ENCODE assay signal across 8 cellular contexts in genomic region chr13:74133657-74134201, GRCh38. TPM values are rescaled to one million over a fixed set of nuclear protein-coding genes. Genes with fewer than 3 reads are reported as not detected.
DNase-seq lines count a peak whose midpoint lies in the region; ATAC-seq and TF ChIP-seq lines count a peak whose summit lies in the region.

No MANE protein-coding gene starts in this region.

- H3K27me3 Mint-ChIP-seq in IgD-negative memory B cell = no peaks in the 10 kb centered on the region
- no peaks in the 10 kb centered on the region for H3K27me3 Mint-ChIP-seq in stimulated activated naive CD8-positive, alpha-beta T cell treated with anti-CD3 and anti-CD28 coated beads, Interleukin-15, amount 100 ng/mL, for 72 hours

- peak overlapping the region; percentile 94 to 100 (median 99) for H3K27ac Mint-ChIP-seq in IgD-negative memory B cell
- peak overlapping the region; percentile 98 for H3K27ac Mint-ChIP-seq in stimulated activated naive CD8-positive, alpha-beta T cell treated with anti-CD3 and anti-CD28 coated beads, Interleukin-15, amount 100 ng/mL, for 72 hours

- H3K27me3 ChIP-seq in foreskin keratinocyte (no peaks in the 10 kb centered on the region), neuron (ENCODE audit: insufficient read depth, low read length) (no peaks in the 10 kb centered on the region)

- H3K4me1 Mint-ChIP-seq in IgD-negative memory B cell = peaks cover 23 to 26% (median 25%) of the 10 kb centered on the region in 3 donors
- H3K4me1 Mint-ChIP-seq in stimulated activated naive CD8-positive, alpha-beta T cell treated with anti-CD3 and anti-CD28 coated beads, Interleukin-15, amount 100 ng/mL, for 72 hours = peaks cover 37% of the 10 kb centered on the region

- H3K9me3 Mint-ChIP-seq in IgD-negative memory B cell = no peaks in the 10 kb centered on the region
- no peaks in the 10 kb centered on the region for H3K9me3 Mint-ChIP-seq in stimulated activated naive CD8-positive, alpha-beta T cell treated with anti-CD3 and anti-CD28 coated beads, Interleukin-15, amount 100 ng/mL, for 72 hours

- H3K4me3 Mint-ChIP-seq in IgD-negative memory B cell = peak overlapping the region; percentile 89 to 99 (median 98)
- H3K4me3 Mint-ChIP-seq in stimulated activated naive CD8-positive, alpha-beta T cell treated with anti-CD3 and anti-CD28 coated beads, Interleukin-15, amount 100 ng/mL, for 72 hours = peak overlapping the region; percentile 87 to 99

- no peaks in the 10 kb centered on the region for H3K36me3 ChIP-seq in neuron (ENCODE audit: insufficient read depth, low read length)

- no peaks in the 10 kb centered on the region for H3K9me3 ChIP-seq in neuron (ENCODE audit: low read length)

- peak overlapping the region; percentile 55 for H3K4me3 ChIP-seq in neuron (ENCODE audit: low read length)

- H2AFZ ChIP-seq in neuron (ENCODE audit: low read depth, low read length) = no peak overlapping the region

- DNase-seq in DMS53 treated with DMSO at 0.1 percent for 48 hours (lab: John Stamatoyannopoulos, UW; ENCODE audit: unreplicated experiment) (peak; percentile 0), RPMI8226 (peak; percentile 17), foreskin keratinocyte (peak; percentile 51 to 71)
- DNase-seq in activated effector memory CD4-positive, alpha-beta T cell treated with Interleukin-2 at 50 U/mL for 16 hours = peak; percentile 81
- DNase-seq in stimulated activated naive CD8-positive, alpha-beta T cell treated with anti-CD3 and anti-CD28 coated beads, Interleukin-15, amount 100 ng/mL, for 72 hours = peak; percentile 92 to 93

- H3K27ac ChIP-seq in foreskin keratinocyte = no peak overlapping the region

- H3K36me3 Mint-ChIP-seq in IgD-negative memory B cell = no peaks in the 10 kb centered on the region

- no peak for TF ChIP-seq CTCF in foreskin keratinocyte (conservative IDR thresholded peaks at IDR 0.05)

- ATAC-seq in GM21576 (IDR thresholded peaks at IDR 0.05; ENCODE audit: unreplicated experiment) (peak; percentile 45), foreskin keratinocyte (peak; percentile 48)
- peak; percentile 71 for ATAC-seq in stimulated activated naive CD8-positive, alpha-beta T cell treated with anti-CD3 and anti-CD28 coated beads, Interleukin-15, amount 100 ng/mL, for 72 hours

- H3K4me1 ChIP-seq in foreskin keratinocyte (peaks cover under 1% of the 10 kb centered on the region), neuron (ENCODE audit: insufficient read depth, low read length) (peaks cover 35% of the 10 kb centered on the region)

RNA-seq across cellular contexts. Expression of gene KLF12, which starts 0.5 kb away (rescaled TPM):
- polyA plus RNA-seq in IgD-negative memory B cell (20.6 TPM), foreskin keratinocyte (0.92 and 0.94 TPM in 2 replicates)
- 5.0 and 6.6 TPM in 2 replicates for total RNA-seq in foreskin keratinocyte

Comparison
In these comparisons a context has a peak if more than half of its experiments do, and no peak if none do; other contexts are left out.
1. DNase-seq: peak in every context shown above with its lines; median percentile 92 in stimulated activated naive CD8-positive, alpha-beta T cell treated with anti-CD3 and anti-CD28 coated beads, Interleukin-15, amount 100 ng/mL, for 72 hours; 81 in activated effector memory CD4-positive, alpha-beta T cell treated with Interleukin-2 at 50 U/mL for 16 hours; 61 in foreskin keratinocyte; 17 in RPMI8226; 0 in DMS53 treated with DMSO at 0.1 percent for 48 hours.
2. RNA of gene KLF12, which starts 0.5 kb away (polyA plus RNA-seq): 20.6 TPM in IgD-negative memory B cell (single experiment); 0.92 to 0.94 TPM in foreskin keratinocyte; every median in the first group is over 10 times any median in the second.
3. Peak in every context shown above with its lines, with median percentiles within 50 percentile points of each other: ATAC-seq.